2 cellular contexts compared by ENCODE assay signal in genomic region chr2:44051948-44052347, GRCh38.
TF ChIP-seq lines count a peak whose summit lies in the region.

No MANE protein-coding gene starts in this region.

TF ChIP-seq in IMR-90, 13 proteins besides CTCF, POLR2A, EP300 and RAD21 (continued from another document):
- TF ChIP-seq RCOR1 (IDR thresholded peaks at IDR 0.05; ENCODE audit: insufficient replicate concordance, low read length) (no peak), CHD1 (IDR thresholded peaks at IDR 0.05; ENCODE audit: low read depth, low read length) (no peak), NFE2L2 (IDR thresholded peaks at IDR 0.05; ENCODE audit: low read depth, low read length) (no peak), BHLHE40 (IDR thresholded peaks at IDR 0.05; ENCODE audit: low read depth, low read length) (no peak), FOS (IDR thresholded peaks at IDR 0.05; ENCODE audit: low read depth, low read length) (no peak), MXI1 (IDR thresholded peaks at IDR 0.05; ENCODE audit: borderline replicate concordance, low read depth, low read length) (no peak), MAZ (IDR thresholded peaks at IDR 0.05; ENCODE audit: borderline replicate concordance, low read depth, low read length) (no peak), ELK1 (IDR thresholded peaks at IDR 0.05; ENCODE audit: borderline replicate concordance, low read depth, low read length) (no peak), CEBPB (IDR thresholded peaks at IDR 0.05; ENCODE audit: low read depth, low read length) (no peak), MAFK (IDR thresholded peaks at IDR 0.05; ENCODE audit: low read depth, low read length) (no peak)
- TF ChIP-seq, protein P1, sequence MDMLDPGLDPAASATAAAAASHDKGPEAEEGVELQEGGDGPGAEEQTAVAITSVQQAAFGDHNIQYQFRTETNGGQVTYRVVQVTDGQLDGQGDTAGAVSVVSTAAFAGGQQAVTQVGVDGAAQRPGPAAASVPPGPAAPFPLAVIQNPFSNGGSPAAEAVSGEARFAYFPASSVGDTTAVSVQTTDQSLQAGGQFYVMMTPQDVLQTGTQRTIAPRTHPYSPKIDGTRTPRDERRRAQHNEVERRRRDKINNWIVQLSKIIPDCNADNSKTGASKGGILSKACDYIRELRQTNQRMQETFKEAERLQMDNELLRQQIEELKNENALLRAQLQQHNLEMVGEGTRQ (IDR thresholded peaks at IDR 0.05; ENCODE audit: low read depth, low read length): no peak

TF ChIP-seq in WTC11, 78 proteins besides CTCF, POLR2A, EP300 and RAD21 (continued from another document):
- TF ChIP-seq SP1 (CRISPR knock-in tag; conservative IDR thresholded peaks at IDR 0.05) (peak; percentile 30; the same call in 1 of the 2 replicates), IRF2 (CRISPR knock-in tag; IDR thresholded peaks at IDR 0.05; ENCODE audit: borderline replicate concordance, low read depth) (no peak), ATF2 (CRISPR knock-in tag; IDR thresholded peaks at IDR 0.05; ENCODE audit: borderline replicate concordance, low read depth) (no peak), HMGA2 (CRISPR knock-in tag; IDR thresholded peaks at IDR 0.05) (no peak), ZNF423 (CRISPR knock-in tag; IDR thresholded peaks at IDR 0.05) (no peak), FOXK1 (CRISPR knock-in tag; IDR thresholded peaks at IDR 0.05) (peak; percentile 65; the same call in 1 of the 2 replicates), ZNF425 (CRISPR knock-in tag; conservative IDR thresholded peaks at IDR 0.05) (no peak)
- TF ChIP-seq, protein P2, sequence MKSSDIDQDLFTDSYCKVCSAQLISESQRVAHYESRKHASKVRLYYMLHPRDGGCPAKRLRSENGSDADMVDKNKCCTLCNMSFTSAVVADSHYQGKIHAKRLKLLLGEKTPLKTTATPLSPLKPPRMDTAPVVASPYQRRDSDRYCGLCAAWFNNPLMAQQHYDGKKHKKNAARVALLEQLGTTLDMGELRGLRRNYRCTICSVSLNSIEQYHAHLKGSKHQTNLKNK (CRISPR knock-in tag; IDR thresholded peaks at IDR 0.05): no peak
